ENCODE assay signal across 10 cellular contexts in the genomic region with DNA sequence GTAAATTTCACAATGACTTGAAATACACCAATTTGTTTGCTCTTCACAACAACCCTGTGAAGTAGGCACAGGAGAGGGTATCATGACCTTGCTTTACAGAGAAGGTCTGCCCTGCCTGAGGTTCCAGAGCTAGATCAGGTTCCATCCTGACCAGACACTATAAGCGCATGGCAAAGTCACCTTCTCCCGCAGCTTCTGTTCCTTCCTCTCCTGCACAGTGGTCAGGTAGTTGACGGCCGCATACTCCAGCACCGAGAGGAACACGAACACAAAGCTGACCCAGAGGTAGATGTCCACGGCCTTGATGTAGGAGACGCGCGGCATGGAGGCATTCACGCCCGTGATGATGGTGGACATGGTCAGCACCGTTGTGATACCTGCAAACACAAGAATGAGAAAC. TPM values are rescaled to one million over a fixed set of nuclear protein-coding genes. Genes with fewer than 3 reads are reported as not detected.
"Had no signal": no experiment of that assay in that cellular context is flagged by ENCODE, and none has a peak within 500 bp of the region (broad histone marks: within the 10 kb centered on the region; RNA-seq: fewer than 3 reads in every experiment).

No MANE protein-coding gene starts in this region.

- DNase-seq: HFFc6, KBM-7 had no signal

- H3K4me3 Mint-ChIP-seq: GM23338, HFFc6, IgD-negative memory B cell had no signal

- H3K4me3 ChIP-seq: GM23338, HAP-1 had no signal

- ATAC-seq: GM23338, HCT116, HepG2 had no signal

- H3K27ac Mint-ChIP-seq: GM23338, HFFc6 had no signal

- H3K9me3 Mint-ChIP-seq: GM23338, HFFc6, IgD-negative memory B cell had no signal

- H3K36me3 ChIP-seq: HAP-1 had no signal

- H3K9me3 ChIP-seq: HAP-1 had no signal

- FAIRE-seq: H1, H54, HepG2 had no signal

- H3K4me1 ChIP-seq: HAP-1 had no signal

RNA-seq across cellular contexts. Expression of gene GABRR1, which starts 37.0 kb away (rescaled TPM):
- total RNA-seq: HepG2, HFFc6, HT-29 had no signal
